Comparison of ENCODE assay signal across 30 cellular contexts in genomic region chr22:44776535-44777363, GRCh38. TPM values are rescaled to one million over a fixed set of nuclear protein-coding genes. Genes with fewer than 3 reads are reported as not detected.
DNase-seq lines count a peak whose midpoint lies in the region; ATAC-seq and TF ChIP-seq lines count a peak whose summit lies in the region.
"Had no signal": no experiment of that assay in that cellular context is flagged by ENCODE, and none has a peak within 500 bp of the region (broad histone marks: within the 10 kb centered on the region; RNA-seq: fewer than 3 reads in every experiment).

No MANE protein-coding gene starts in this region.

- ATAC-seq in GM18505 (IDR thresholded peaks at IDR 0.05; ENCODE audit: unreplicated experiment), result no peak
- ATAC-seq: activated T-helper 17 cell treated with anti-CD3 and anti-CD28 coated beads, Interleukin-2, amount 50 U/mL, for 72 hours; CD8-positive, alpha-beta T cell; PC-3; right lobe of liver; Right ventricle myocardium inferior had no signal

- peaks cover 9% of the 10 kb centered on the region for H3K9me3 ChIP-seq in WERI-Rb-1 (ENCODE audit: severe bottlenecking)
- H3K9me3 ChIP-seq in mucosa of rectum (ENCODE audit: control insufficient read depth in 2 of 2, low read length in 2 of 2), result no peaks in the 10 kb centered on the region
- H3K9me3 ChIP-seq in transverse colon, result no peaks in the 10 kb centered on the region
- peaks cover 8% of the 10 kb centered on the region for H3K9me3 ChIP-seq in HAP-1
- H3K9me3 ChIP-seq: ovary, right lobe of liver had no signal

- TF ChIP-seq EP300 in transverse colon (IDR thresholded peaks at IDR 0.05; ENCODE audit: low read depth), result no peak

- H3K27ac ChIP-seq in WERI-Rb-1 (no peak overlapping the region), mucosa of rectum (ENCODE audit: low read depth in 2 of 2, low read length in 2 of 2) (peak overlapping the region; percentile 73 to 83), transverse colon (peak overlapping the region; percentile 65 to 78 (median 69))
- H3K27ac ChIP-seq: ovary, right lobe of liver, thoracic aorta had no signal

- H3K36me3 ChIP-seq in WERI-Rb-1 (no peaks in the 10 kb centered on the region), mucosa of rectum (ENCODE audit: control insufficient read depth in 2 of 2, insufficient read depth in 2 of 2, low read length in 2 of 2) (no peaks in the 10 kb centered on the region), transverse colon (no peaks in the 10 kb centered on the region), HAP-1 (replicated peaks) (no peaks in the 10 kb centered on the region)
- H3K36me3 ChIP-seq: ovary, right lobe of liver, thoracic aorta had no signal

- intact Hi-C loops in transverse colon (cut with DNase I; ENCODE audit: low total_unique reads), result no loop called here

- peaks cover 10% of the 10 kb centered on the region for H3K9me3 Mint-ChIP-seq in activated naive CD8-positive, alpha-beta T cell treated with anti-CD3 and anti-CD28 coated beads for 36 hours

- WGBS in transverse colon (ENCODE audit: low coverage in 1 of 2), 2 donors, result 64 to 83% methylated on average over 8 to 17 of the region's 17 CpGs

- in situ Hi-C loops in transverse colon (cut with MboI; ENCODE audit: low pct_ligation_motif_present in 1 of 4, low pct_unique_long_range_greater_than_20kb in 1 of 4, low sequenced_read_pairs in 3 of 4) (no loop called here), HAP-1 (cut with MboI; ENCODE audit: low sequenced_read_pairs) (no loop called here)

- no peak overlapping the region for H3K9ac ChIP-seq in mucosa of rectum (ENCODE audit: low read depth in 1 of 2, low read length in 2 of 2)

- H3K4me1 ChIP-seq in mucosa of rectum (ENCODE audit: control insufficient read depth in 2 of 2, insufficient read depth in 2 of 2, low read length in 2 of 2) (peaks cover 9 to 22% of the 10 kb centered on the region in 2 donors), transverse colon (peaks cover 2 to 37% (median 21%) of the 10 kb centered on the region in 4 donors), HAP-1 (no peaks in the 10 kb centered on the region)
- H3K4me1 ChIP-seq: right lobe of liver had no signal

- no peak overlapping the region for H3K27ac Mint-ChIP-seq in activated naive CD8-positive, alpha-beta T cell treated with anti-CD3 and anti-CD28 coated beads for 36 hours
- H3K27ac Mint-ChIP-seq: activated naive CD4-positive, alpha-beta T cell treated with anti-CD3 and anti-CD28 coated beads, Interleukin-2, amount 50 U/mL, for 24 hours; activated T-helper 17 cell treated with anti-CD3 and anti-CD28 coated beads, Interleukin-2, amount 50 U/mL, for 72 hours; CD8-positive, alpha-beta T cell; dendritic cell treated with granulocyte-macrophage colony-stimulating factor and Interleukin-4, amounts not matched to agents 40 ng/mL and 50 ng/mL, for 4 days had no signal

- H3K36me3 Mint-ChIP-seq in activated naive CD8-positive, alpha-beta T cell treated with anti-CD3 and anti-CD28 coated beads for 36 hours, result no peaks in the 10 kb centered on the region
- H3K36me3 Mint-ChIP-seq: activated naive CD4-positive, alpha-beta T cell treated with anti-CD3 and anti-CD28 coated beads, Interleukin-2, amount 50 U/mL, for 24 hours; CD8-positive, alpha-beta T cell had no signal

- TF ChIP-seq POLR2A in transverse colon (IDR thresholded peaks at IDR 0.05) (no peak), GM18505 (IDR thresholded peaks at IDR 0.05; ENCODE audit: borderline replicate concordance, extremely low read depth, insufficient read depth, insufficient read length) (no peak)

- H3K4me3 ChIP-seq in WERI-Rb-1 (ENCODE audit: low read depth, low read length), result no peak overlapping the region
- H3K4me3 ChIP-seq in mucosa of rectum (ENCODE audit: low read length in 2 of 2), result no peak overlapping the region
- no peak overlapping the region for H3K4me3 ChIP-seq in transverse colon
- H3K4me3 ChIP-seq in HAP-1, result no peak overlapping the region
- H3K4me3 ChIP-seq: ovary, right lobe of liver, thoracic aorta had no signal

- H3K4me3 Mint-ChIP-seq in activated naive CD8-positive, alpha-beta T cell treated with anti-CD3 and anti-CD28 coated beads for 36 hours, result no peak overlapping the region
- H3K4me3 Mint-ChIP-seq: activated naive CD4-positive, alpha-beta T cell treated with anti-CD3 and anti-CD28 coated beads, Interleukin-2, amount 50 U/mL, for 24 hours; activated T-helper 17 cell treated with anti-CD3 and anti-CD28 coated beads, Interleukin-2, amount 50 U/mL, for 72 hours; CD8-positive, alpha-beta T cell; dendritic cell treated with granulocyte-macrophage colony-stimulating factor and Interleukin-4, amounts not matched to agents 40 ng/mL and 50 ng/mL, for 4 days had no signal

- TF ChIP-seq CTCF in WERI-Rb-1 (IDR thresholded peaks at IDR 0.05; ENCODE audit: low read depth, low read length) (no peak), transverse colon (IDR thresholded peaks at IDR 0.05) (peak in 1 of 5 experiments; percentile 18)

- H3K27me3 Mint-ChIP-seq in activated naive CD8-positive, alpha-beta T cell treated with anti-CD3 and anti-CD28 coated beads for 36 hours, result no peaks in the 10 kb centered on the region
- H3K27me3 Mint-ChIP-seq: activated naive CD4-positive, alpha-beta T cell treated with anti-CD3 and anti-CD28 coated beads, Interleukin-2, amount 50 U/mL, for 24 hours had no signal

- H3K4me1 Mint-ChIP-seq in activated naive CD8-positive, alpha-beta T cell treated with anti-CD3 and anti-CD28 coated beads for 36 hours, result no peaks in the 10 kb centered on the region
- H3K4me1 Mint-ChIP-seq: activated naive CD4-positive, alpha-beta T cell treated with anti-CD3 and anti-CD28 coated beads, Interleukin-2, amount 50 U/mL, for 24 hours; activated T-helper 17 cell treated with anti-CD3 and anti-CD28 coated beads, Interleukin-2, amount 50 U/mL, for 72 hours had no signal

- H3K27me3 ChIP-seq in WERI-Rb-1 (ENCODE audit: insufficient read depth, low read depth, severe bottlenecking) (no peaks in the 10 kb centered on the region), mucosa of rectum (ENCODE audit: control insufficient read depth in 2 of 2, insufficient read depth in 2 of 2, low read length in 2 of 2) (no peaks in the 10 kb centered on the region), transverse colon (no peaks in the 10 kb centered on the region), HAP-1 (ENCODE audit: low read depth) (no peaks in the 10 kb centered on the region)
- H3K27me3 ChIP-seq: ovary, right lobe of liver had no signal

- DNase-seq in NCI-H146 (lab: John Stamatoyannopoulos, UW) (peak; percentile 22), NCI-H146 treated with DMSO at 0.1 percent for 48 hours (lab: John Stamatoyannopoulos, UW; ENCODE audit: unreplicated experiment) (no peak), WERI-Rb-1 (peak; percentile 30), transverse colon (peak; percentile 42), HAP-1 (ENCODE audit: low spot score in 2 of 2) (no peak)
- no peak for DNase-seq in activated naive CD8-positive, alpha-beta T cell treated with anti-CD3 and anti-CD28 coated beads for 36 hours
- DNase-seq: 8988T; activated CD4-positive, alpha-beta T cell treated with anti-CD3 and anti-CD28 coated beads, Interleukin-2, amount 50 U/mL, for 4 hours; activated CD4-positive, CD25-positive, alpha-beta regulatory T cell; anterior cingulate cortex; CD8-positive, alpha-beta T cell; KBM-7; NCI-H187; NCI-H226; ovary; right lobe of liver; stimulated activated CD4-positive, alpha-beta T cell treated with anti-CD3 and anti-CD28 coated beads, Interleukin-12 subunit alpha, Interleukin-12 subunit beta, amount 100 ng/mL, for 4 hours; stimulated activated CD4-positive, alpha-beta T cell treated with anti-CD3 and anti-CD28 coated beads, Interleukin-4, amount 100 ng/mL, for 4 hours; stimulated activated naive CD4-positive, alpha-beta T cell treated with Interleukin-2 at 50 U/mL for 16 hours; T-helper 9 cell had no signal

RNA-seq across cellular contexts. Expression of gene ARHGAP8, which starts 24.4 kb away (rescaled TPM):
- 10 to 100 TPM; 28.6 to 51.5 (median 31.5) TPM for total RNA-seq in transverse colon
- 1 to 10 TPM; 3.2 TPM for total RNA-seq in activated naive CD8-positive, alpha-beta T cell treated with anti-CD3 and anti-CD28 coated beads for 36 hours
- total RNA-seq: HT1080, lung microvascular endothelial cell had no signal

Comparison
In these comparisons a context has a peak if more than half of its experiments do, and no peak if none do; other contexts are left out.
1. DNase-seq: peak in NCI-H146 (single experiment), WERI-Rb-1 (single experiment) and transverse colon (single experiment); none in NCI-H146 treated with DMSO at 0.1 percent for 48 hours (single experiment), HAP-1 (0 of 2) and activated naive CD8-positive, alpha-beta T cell treated with anti-CD3 and anti-CD28 coated beads for 36 hours (single experiment).
2. RNA of gene ARHGAP8, which starts 24.4 kb away (total RNA-seq): 28.6 to 51.5 TPM in transverse colon; 3.2 TPM in activated naive CD8-positive, alpha-beta T cell treated with anti-CD3 and anti-CD28 coated beads for 36 hours; every median in the first group is over 4 times any median in the second.